ENCODE assay signal across 9 cellular contexts in the genomic region with DNA sequence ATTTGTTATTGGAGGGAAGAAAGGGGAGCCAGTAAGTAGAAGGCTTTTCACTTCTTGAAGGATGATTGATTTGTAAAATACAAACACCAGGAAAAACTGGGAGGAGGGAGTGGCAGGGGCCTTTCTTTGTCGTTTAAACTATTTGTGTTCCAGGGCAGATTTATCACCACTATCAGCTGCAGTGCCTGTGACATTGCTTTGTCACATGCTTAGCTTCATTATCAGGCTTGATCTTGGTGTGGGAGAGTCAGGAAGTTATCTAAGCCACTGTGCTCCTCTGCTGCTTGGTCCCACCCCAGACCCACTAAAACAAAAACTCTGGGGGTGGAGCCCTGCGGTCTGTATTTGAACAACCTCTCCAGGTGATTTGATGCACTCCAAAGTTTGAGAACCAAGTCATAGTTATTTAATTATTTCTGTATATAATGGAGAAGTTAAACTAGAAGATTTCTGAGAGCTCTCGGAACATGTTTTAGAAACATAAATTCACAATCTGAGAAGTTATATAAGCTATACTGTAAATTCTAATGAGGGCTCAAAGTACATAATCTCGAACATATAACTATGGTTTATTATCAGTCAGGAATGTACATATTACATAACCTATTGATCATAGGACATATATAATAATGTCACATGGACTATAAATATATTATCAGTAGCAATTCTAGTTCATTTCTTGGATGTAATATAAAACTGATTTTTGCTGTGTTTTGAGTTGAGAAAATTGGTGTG.
DNase-seq lines count a peak whose midpoint lies in the region; ATAC-seq lines count a peak whose summit lies in the region.
"Had no signal": no experiment of that assay in that cellular context is flagged by ENCODE, and none has a peak within 500 bp of the region (broad histone marks: within the 10 kb centered on the region; RNA-seq: fewer than 3 reads in every experiment).

No MANE protein-coding gene starts in this region.

- peaks cover 90% of the 10 kb centered on the region for H3K4me1 ChIP-seq in CD8-positive, alpha-beta memory T cell (ENCODE audit: insufficient read depth, low read length)

- H3K9me3 ChIP-seq in CD8-positive, alpha-beta memory T cell (ENCODE audit: low read length), result no peaks in the 10 kb centered on the region

- no peaks in the 10 kb centered on the region for H3K36me3 ChIP-seq in CD8-positive, alpha-beta memory T cell (ENCODE audit: insufficient read depth, low read length)

- DNase-seq in CD8-positive, alpha-beta memory T cell, result peak; percentile 58 to 89 (median 81)
- DNase-seq in NCI-H146 (lab: John Stamatoyannopoulos, UW), result peak; percentile 53
- peak; percentile 64 for DNase-seq in activated T-cell treated with anti-CD3 and anti-CD28 coated beads, Interleukin-2, amount 50 U/mL, for 4 hours
- peak; percentile 44 to 89 (median 78) for DNase-seq in naive thymus-derived CD8-positive, alpha-beta T cell
- no peak for DNase-seq in HK-2 (ENCODE audit: unreplicated experiment)
- DNase-seq in midbrain (lab: John Stamatoyannopoulos, UW), result no peak

- CTCF ChIA-PET in CD8-positive, alpha-beta memory T cell (lab: Charles Lee), result interaction anchor here (1.0 to 2.4 kb wide), 10 partner anchors 12 to 88 kb away, joined by 3 to 8 read pairs (median 4); a partner anchor contains a TSS

- peaks cover 68 to 89% (median 88%) of the 10 kb centered on the region in 3 donors for H3K4me1 Mint-ChIP-seq in CD8-positive, alpha-beta memory T cell
- H3K4me1 Mint-ChIP-seq in activated T-cell treated with anti-CD3 and anti-CD28 coated beads, Interleukin-2, amount 50 U/mL, for 4 hours (ENCODE audit: low read depth), result peaks cover 74% of the 10 kb centered on the region
- H3K4me1 Mint-ChIP-seq in naive thymus-derived CD8-positive, alpha-beta T cell, result peaks cover 21 to 78% (median 63%) of the 10 kb centered on the region in 4 donors

- H3K4me3 Mint-ChIP-seq in CD8-positive, alpha-beta memory T cell, result peak overlapping the region; percentile 19 to 71 (median 60)
- H3K4me3 Mint-ChIP-seq in activated T-cell treated with anti-CD3 and anti-CD28 coated beads, Interleukin-2, amount 50 U/mL, for 4 hours, result peak overlapping the region; percentile 8
- H3K4me3 Mint-ChIP-seq in naive thymus-derived CD8-positive, alpha-beta T cell, result peak overlapping the region; percentile 36 to 74 (median 58)
- H3K4me3 Mint-ChIP-seq: neural crest cell had no signal

- POLR2A ChIA-PET in CD8-positive, alpha-beta memory T cell (lab: Charles Lee), result interaction anchor here (0.6 to 2.1 kb wide), 12 partner anchors 9 to 174 kb away, joined by 3 to 19 read pairs (median 4); a partner anchor contains a TSS
- POLR2A ChIA-PET in naive thymus-derived CD8-positive, alpha-beta T cell (lab: Charles Lee), result interaction anchor here (0.8 to 3.4 kb wide), 12 partner anchors 8 to 88 kb away, joined by 3 to 24 read pairs (median 4); a partner anchor contains a TSS

- H3K27me3 ChIP-seq in CD8-positive, alpha-beta memory T cell (ENCODE audit: insufficient read depth, low read length, poor library complexity, severe bottlenecking), result no peaks in the 10 kb centered on the region

- no peaks in the 10 kb centered on the region for H3K27me3 Mint-ChIP-seq in CD8-positive, alpha-beta memory T cell
- no peaks in the 10 kb centered on the region for H3K27me3 Mint-ChIP-seq in activated T-cell treated with anti-CD3 and anti-CD28 coated beads, Interleukin-2, amount 50 U/mL, for 4 hours (ENCODE audit: low read depth)
- H3K27me3 Mint-ChIP-seq in naive thymus-derived CD8-positive, alpha-beta T cell, result no peaks in the 10 kb centered on the region

- ATAC-seq in activated T-cell treated with anti-CD3 and anti-CD28 coated beads, Interleukin-2, amount 50 U/mL, for 4 hours, result peak; percentile 79 to 80
- ATAC-seq in naive thymus-derived CD8-positive, alpha-beta T cell, result peak; percentile 88 to 93
- ATAC-seq in HG02588 (IDR thresholded peaks at IDR 0.05; ENCODE audit: unreplicated experiment), result no peak
- no peak for ATAC-seq in GM18867 (IDR thresholded peaks at IDR 0.05; ENCODE audit: unreplicated experiment)

- H3K27ac Mint-ChIP-seq in CD8-positive, alpha-beta memory T cell, result peak overlapping the region; percentile 90 to 96 (median 94)
- H3K27ac Mint-ChIP-seq in naive thymus-derived CD8-positive, alpha-beta T cell, result peak overlapping the region; percentile 86 to 98 (median 93)

- no peaks in the 10 kb centered on the region for H3K9me3 Mint-ChIP-seq in CD8-positive, alpha-beta memory T cell
- peaks cover under 1% of the 10 kb centered on the region for H3K9me3 Mint-ChIP-seq in activated T-cell treated with anti-CD3 and anti-CD28 coated beads, Interleukin-2, amount 50 U/mL, for 4 hours
- peaks cover 0 to 3% (median 0%) of the 10 kb centered on the region in 9 donors for H3K9me3 Mint-ChIP-seq in naive thymus-derived CD8-positive, alpha-beta T cell
- H3K9me3 Mint-ChIP-seq: neural crest cell had no signal

- peak overlapping the region; percentile 33 for H3K27ac ChIP-seq in CD8-positive, alpha-beta memory T cell (ENCODE audit: low read depth, low read length)

- no peak overlapping the region for H3K4me3 ChIP-seq in CD8-positive, alpha-beta memory T cell (ENCODE audit: low read length)

- peaks cover 21 to 56% (median 25%) of the 10 kb centered on the region in 3 donors for H3K36me3 Mint-ChIP-seq in CD8-positive, alpha-beta memory T cell
- H3K36me3 Mint-ChIP-seq in activated T-cell treated with anti-CD3 and anti-CD28 coated beads, Interleukin-2, amount 50 U/mL, for 4 hours (ENCODE audit: insufficient read depth), result peaks cover 27% of the 10 kb centered on the region
- H3K36me3 Mint-ChIP-seq in naive thymus-derived CD8-positive, alpha-beta T cell, result peaks cover 7 to 29% (median 23%) of the 10 kb centered on the region in 3 donors

Comparison
In these comparisons a context has a peak if more than half of its experiments do, and no peak if none do; other contexts are left out.
1. DNase-seq: peak in CD8-positive, alpha-beta memory T cell (5 of 5), NCI-H146 (single experiment), activated T-cell treated with anti-CD3 and anti-CD28 coated beads, Interleukin-2, amount 50 U/mL, for 4 hours (single experiment) and naive thymus-derived CD8-positive, alpha-beta T cell (10 of 10); none in HK-2 (single experiment) and midbrain (single experiment).
2. H3K4me3 Mint-ChIP-seq: peak in every context shown above with its lines; median percentile 60 in CD8-positive, alpha-beta memory T cell; 58 in naive thymus-derived CD8-positive, alpha-beta T cell; 8 in activated T-cell treated with anti-CD3 and anti-CD28 coated beads, Interleukin-2, amount 50 U/mL, for 4 hours.
3. ATAC-seq: peak in activated T-cell treated with anti-CD3 and anti-CD28 coated beads, Interleukin-2, amount 50 U/mL, for 4 hours (2 of 2) and naive thymus-derived CD8-positive, alpha-beta T cell (2 of 2); none in HG02588 (single experiment) and GM18867 (single experiment).